Comparison of ENCODE assay signal across 9 cellular contexts in genomic region chr9:34992376-34992951, GRCh38. TPM values are rescaled to one million over a fixed set of nuclear protein-coding genes. Genes with fewer than 3 reads are reported as not detected.
DNase-seq lines count a peak whose midpoint lies in the region; ATAC-seq, FAIRE-seq and TF ChIP-seq lines count a peak whose summit lies in the region.
"Had no signal": no experiment of that assay in that cellular context is flagged by ENCODE, and none has a peak within 500 bp of the region (broad histone marks: within the 10 kb centered on the region; RNA-seq: fewer than 3 reads in every experiment).

No MANE protein-coding gene starts in this region.

- H4K20me1 ChIP-seq in BLaER1 treated with 17β-estradiol and CSF1 and Interleukin-3, amounts not matched to agents 10 nM and 100 nM: peaks cover 0 to 15% (median 0%) of the 10 kb centered on the region in 11 experiments; a peak in 4 of 22 replicates
- H4K20me1 ChIP-seq in HepG2 (ENCODE audit: insufficient read depth, low read length): no peaks in the 10 kb centered on the region

- H3K27ac Mint-ChIP-seq in MCF 10A (ENCODE audit: low read depth, unreplicated experiment): peak overlapping the region; percentile 72
- H3K27ac Mint-ChIP-seq in stimulated activated memory B cell treated with anti-CD40 and anti-IgM and Interleukin-4, amounts not matched to agents 10 μg/mL and 1 μg/mL and 100 μg/mL, for 72 hours: peak overlapping the region; percentile 63

- peak overlapping the region in 5 of 11 experiments; percentile 30 to 77 (median 65); a peak in 9 of 22 replicates for H3K9ac ChIP-seq in BLaER1 treated with 17β-estradiol and CSF1 and Interleukin-3, amounts not matched to agents 10 nM and 100 nM
- H3K9ac ChIP-seq in HepG2 (ENCODE audit: insufficient read depth, low read depth, low read length): no peak overlapping the region

- POLR2A ChIA-PET in MCF 10A (lab: Yijun Ruan, JAX): interaction anchor here (0.6 kb wide), 1 partner anchor 32 kb away, joined by 3 read pairs; no protein-coding TSS in a partner anchor
- POLR2A ChIA-PET in HepG2 (lab: Yijun Ruan, JAX): no interaction called here

- CTCF ChIA-PET in MCF 10A (lab: Yijun Ruan, JAX): interaction anchor here (0.5 to 7.5 kb wide), 6 partner anchors 23 to 354 kb away, joined by 3 to 76 read pairs (median 4); partner anchors contain the start of gene FANCG
- CTCF ChIA-PET in HepG2 (lab: Yijun Ruan, JAX; ENCODE audit: low intra/inter-chr PET ratio, low total read pairs): no interaction called here

- no peak overlapping the region for H2AFZ ChIP-seq in HepG2 (ENCODE audit: low read length)

- H3K27me3 Mint-ChIP-seq in MCF 10A (ENCODE audit: insufficient read depth, unreplicated experiment): no peaks in the 10 kb centered on the region
- H3K27me3 Mint-ChIP-seq in stimulated activated memory B cell treated with anti-CD40 and anti-IgM and Interleukin-4, amounts not matched to agents 10 μg/mL and 1 μg/mL and 100 μg/mL, for 72 hours: peaks cover 9% of the 10 kb centered on the region

- H3K4me1 ChIP-seq in BLaER1 treated with 17β-estradiol and CSF1 and Interleukin-3, amounts not matched to agents 10 nM and 100 nM: peaks cover 51 to 74% (median 68%) of the 10 kb centered on the region in 10 experiments
- peaks cover 37% of the 10 kb centered on the region for H3K4me1 ChIP-seq in HepG2 (ENCODE audit: insufficient read depth, low read length)

- TF ChIP-seq RAD21 in HepG2 (CRISPR knock-in tag; IDR thresholded peaks at IDR 0.05): no peak

- H3K27ac ChIP-seq in BLaER1 treated with 17β-estradiol and CSF1 and Interleukin-3, amounts not matched to agents 10 nM and 100 nM: peak overlapping the region in 10 of 11 experiments; percentile 1 to 93 (median 54); a peak in 15 of 22 replicates
- H3K27ac ChIP-seq in HepG2 (ENCODE audit: extremely low read length, insufficient read depth, low read length): no peak overlapping the region

- H3K4me3 ChIP-seq in BLaER1 treated with 17β-estradiol and CSF1 and Interleukin-3, amounts not matched to agents 10 nM and 100 nM: peak overlapping the region in 2 of 10 experiments; percentile 3 to 24; a peak in 3 of 20 replicates
- no peak overlapping the region for H3K4me3 ChIP-seq in HepG2 (replicated peaks in 1 of 3; ENCODE audit: insufficient read depth in 1 of 3, low read depth in 2 of 3, low read length in 3 of 3)

- no peaks in the 10 kb centered on the region for H3K27me3 ChIP-seq in BLaER1 treated with 17β-estradiol and CSF1 and Interleukin-3, amounts not matched to agents 10 nM and 100 nM
- no peaks in the 10 kb centered on the region; a peak in 1 of 5 replicates for H3K27me3 ChIP-seq in HepG2 (ENCODE audit: control insufficient read depth in 1 of 2, insufficient read depth in 2 of 2, low read length in 2 of 2)

- H3K9me3 ChIP-seq in BLaER1 treated with 17β-estradiol and CSF1 and Interleukin-3, amounts not matched to agents 10 nM and 100 nM (replicated peaks in 1 of 11): no peaks in the 10 kb centered on the region
- H3K9me3 ChIP-seq in HepG2 (ENCODE audit: low read length): no peaks in the 10 kb centered on the region

- 24% methylated on average over 6 of the region's 16 CpGs for WGBS in HepG2 (ENCODE audit: low lambda C conversion rate)

- in situ Hi-C loops in HepG2 (cut with HindIII; ENCODE audit: extremely low pct_ligation_motif_present, low pct_unique_long_range_greater_than_20kb): no loop called here

- no peak for TF ChIP-seq POLR2A in HepG2 (IDR thresholded peaks at IDR 0.05; ENCODE audit: insufficient read depth in 1 of 2, low read depth in 2 of 2, low read length in 2 of 2)

- ATAC-seq in HepG2: no peak
- no peak for ATAC-seq in stimulated activated memory B cell treated with anti-CD40 and anti-IgM and Interleukin-4, amounts not matched to agents 10 μg/mL and 1 μg/mL and 100 μg/mL, for 72 hours

- DNase-seq in RPMI7951 (ENCODE audit: low read depth): peak; percentile 91
- DNase-seq in MCF 10A (ENCODE audit: unreplicated experiment): peak; percentile 90
- peak; percentile 24 for DNase-seq in HepG2 (ENCODE audit: low spot score)
- DNase-seq in NCI-H524 treated with DMSO at 0.1 percent for 48 hours (lab: John Stamatoyannopoulos, UW): no peak
- no peak for DNase-seq in NCI-H2107 treated with DMSO at 0.1 percent for 48 hours (lab: John Stamatoyannopoulos, UW; ENCODE audit: unreplicated experiment)
- DNase-seq in NCI-H2196 treated with DMSO at 0.1 percent for 48 hours (lab: John Stamatoyannopoulos, UW; ENCODE audit: unreplicated experiment): no peak

- no peaks in the 10 kb centered on the region for H3K9me3 Mint-ChIP-seq in MCF 10A (ENCODE audit: unreplicated experiment)
- H3K9me3 Mint-ChIP-seq in stimulated activated memory B cell treated with anti-CD40 and anti-IgM and Interleukin-4, amounts not matched to agents 10 μg/mL and 1 μg/mL and 100 μg/mL, for 72 hours: no peaks in the 10 kb centered on the region

- intact Hi-C loops in MCF 10A (cut with micrococcal nuclease) (loop anchor here (1.0 to 10.0 kb wide), 2 partner anchors 62 to 111 kb away; partner anchors contain the start of gene STOML2), HepG2 (cut with micrococcal nuclease; ENCODE audit: unreplicated experiment) (no loop called here)

- peaks cover 45% of the 10 kb centered on the region for H3K4me1 Mint-ChIP-seq in MCF 10A (ENCODE audit: insufficient read depth, unreplicated experiment)
- peaks cover 59% of the 10 kb centered on the region for H3K4me1 Mint-ChIP-seq in stimulated activated memory B cell treated with anti-CD40 and anti-IgM and Interleukin-4, amounts not matched to agents 10 μg/mL and 1 μg/mL and 100 μg/mL, for 72 hours

- no peak overlapping the region for H3K4me3 Mint-ChIP-seq in MCF 10A (ENCODE audit: unreplicated experiment)
- H3K4me3 Mint-ChIP-seq in stimulated activated memory B cell treated with anti-CD40 and anti-IgM and Interleukin-4, amounts not matched to agents 10 μg/mL and 1 μg/mL and 100 μg/mL, for 72 hours: peak overlapping the region; percentile 15

- TF ChIP-seq CTCF in MCF 10A (IDR thresholded peaks at IDR 0.05; ENCODE audit: unreplicated experiment): no peak
- TF ChIP-seq CTCF in HepG2 (CRISPR knock-in tag; IDR thresholded peaks at IDR 0.05): no peak

- H3K79me2 ChIP-seq in HepG2 (ENCODE audit: insufficient read depth, low read length): no peaks in the 10 kb centered on the region

- no TSS peak for BruUV-seq in MCF 10A (replicated peaks; lab: Mats Ljungman, UMichigan)
- no TSS peak for BruUV-seq in HepG2 (replicated peaks; lab: Mats Ljungman, UMichigan)

- TF ChIP-seq EP300 in HepG2 (IDR thresholded peaks at IDR 0.05; ENCODE audit: low read depth in 2 of 2, low read length in 2 of 2) (no peak), HepG2 (CRISPR knock-in tag; IDR thresholded peaks at IDR 0.05; ENCODE audit: borderline replicate concordance) (no peak)

- FAIRE-seq in HepG2 (lab: Jason Lieb, UNC): no peak
- FAIRE-seq: frontal cortex had no signal

- H3K36me3 ChIP-seq in BLaER1 treated with 17β-estradiol and CSF1 and Interleukin-3, amounts not matched to agents 10 nM and 100 nM: peaks cover 11 to 31% (median 15%) of the 10 kb centered on the region in 11 experiments; a peak in 19 of 22 replicates
- H3K36me3 ChIP-seq in HepG2 (replicated peaks in 1 of 2; ENCODE audit: control insufficient read depth in 1 of 2, insufficient read depth in 2 of 2, low read length in 2 of 2): no peaks in the 10 kb centered on the region

- peaks cover 6% of the 10 kb centered on the region for H3K36me3 Mint-ChIP-seq in MCF 10A (ENCODE audit: insufficient read depth, unreplicated experiment)
- peaks cover 13% of the 10 kb centered on the region for H3K36me3 Mint-ChIP-seq in stimulated activated memory B cell treated with anti-CD40 and anti-IgM and Interleukin-4, amounts not matched to agents 10 μg/mL and 1 μg/mL and 100 μg/mL, for 72 hours

- H3K4me2 ChIP-seq in BLaER1 treated with 17β-estradiol and CSF1 and Interleukin-3, amounts not matched to agents 10 nM and 100 nM: peak overlapping the region in 10 of 11 experiments; percentile 2 to 98 (median 82); a peak in 19 of 22 replicates
- H3K4me2 ChIP-seq in HepG2 (ENCODE audit: low read depth, low read length): no peak overlapping the region

RNA-seq across cellular contexts. Expression of gene DNAJB5, which starts 2.9 kb away (rescaled TPM):
- total RNA-seq in RPMI7951 (2014; rRNA removed; shearing (Covaris generic)): 14.8 and 19.7 TPM in 2 replicates
- 2.2 and 2.9 TPM in 2 replicates for total RNA-seq in MCF 10A (2022)
- 0.69 and 0.90 TPM in 2 replicates for total RNA-seq in HepG2 (2016; rRNA removed; fragmentation: Illumina TruSeq; extraction: Trizol)
- total RNA-seq in HepG2 (2016; cell fraction: cytosol; rRNA removed; fragmentation: Illumina TruSeq; extraction: Trizol; ENCODE audit: low read depth): 0.20 and 0.26 TPM in 2 replicates
- total RNA-seq in HepG2 (2016; cell fraction: insoluble cytoplasmic fraction; rRNA removed; fragmentation: Illumina TruSeq; extraction: Trizol): 0.65 and 0.94 TPM in 2 replicates
- 0.68 and 0.96 TPM in 2 replicates for total RNA-seq in HepG2 (2016; cell fraction: membrane; rRNA removed; fragmentation: Illumina TruSeq; extraction: Trizol)
- 0.37 and 0.88 TPM in 2 replicates for total RNA-seq in HepG2 (2016; cell fraction: nucleus; rRNA removed; fragmentation: Illumina TruSeq; extraction: Trizol)
- 0.40 and 0.54 TPM in 2 replicates for polyA plus RNA-seq in HepG2 (2011; rRNA removed)
- polyA plus RNA-seq in HepG2 (2011; cell fraction: cytosol; rRNA removed): 0.50 and 0.63 TPM in 2 replicates
- 0.39 and 0.48 TPM in 2 replicates for polyA plus RNA-seq in HepG2 (2011; cell fraction: nucleus; rRNA removed)
- 1.2 and 1.3 TPM in 2 replicates for polyA plus RNA-seq in HepG2 (2012)
- polyA plus RNA-seq in HepG2 (2016; cell fraction: cytosol; fragmentation: Illumina TruSeq; extraction: Trizol; ENCODE audit: low read depth): 0.54 and 0.57 TPM in 2 replicates
- 1.7 and 1.9 TPM in 2 replicates for polyA plus RNA-seq in HepG2 (2016; cell fraction: insoluble cytoplasmic fraction; fragmentation: Illumina TruSeq; extraction: Trizol; ENCODE audit: low read depth)
- polyA plus RNA-seq in HepG2 (2016; cell fraction: membrane; fragmentation: Illumina TruSeq; extraction: Trizol; ENCODE audit: low read depth): 0.74 and 1.1 TPM in 2 replicates
- 1.3 and 1.4 TPM in 2 replicates for polyA plus RNA-seq in HepG2 (2016; cell fraction: nucleus; fragmentation: Illumina TruSeq; extraction: Trizol; ENCODE audit: insufficient read depth, low read depth)
- 0.22 and 2.4 TPM in 2 replicates for polyA minus RNA-seq in HepG2 (2011; rRNA and poly(A)+ RNA removed; ENCODE audit: low replicate concordance)
- polyA minus RNA-seq in HepG2 (2011; cell fraction: cytosol; rRNA and poly(A)+ RNA removed): not detected in 2 replicates
- polyA minus RNA-seq in HepG2 (2011; cell fraction: nucleus; rRNA and poly(A)+ RNA removed): 0.25 and 0.52 TPM in 2 replicates

RNA-seq across cellular contexts. Expression of gene PHF24, which starts 34.4 kb away (rescaled TPM):
- total RNA-seq in RPMI7951 (2014; rRNA removed; shearing (Covaris generic)): not detected in 2 replicates
- total RNA-seq in MCF 10A (2022): not detected in 2 replicates
- total RNA-seq in HepG2 (2016; rRNA removed; fragmentation: Illumina TruSeq; extraction: Trizol): not detected in 2 replicates
- total RNA-seq in HepG2 (2016; cell fraction: cytosol; rRNA removed; fragmentation: Illumina TruSeq; extraction: Trizol; ENCODE audit: low read depth): not detected in 2 replicates
- total RNA-seq in HepG2 (2016; cell fraction: insoluble cytoplasmic fraction; rRNA removed; fragmentation: Illumina TruSeq; extraction: Trizol): not detected in 2 replicates
- not detected in 2 replicates for total RNA-seq in HepG2 (2016; cell fraction: membrane; rRNA removed; fragmentation: Illumina TruSeq; extraction: Trizol)
- total RNA-seq in HepG2 (2016; cell fraction: nucleus; rRNA removed; fragmentation: Illumina TruSeq; extraction: Trizol): not detected in 2 replicates
- 0.05 TPM in 1 of 2 replicates, not detected in the other for polyA plus RNA-seq in HepG2 (2011; rRNA removed)
- polyA plus RNA-seq in HepG2 (2011; cell fraction: cytosol; rRNA removed): not detected in 2 replicates
- polyA plus RNA-seq in HepG2 (2011; cell fraction: nucleus; rRNA removed): not detected in 2 replicates
- polyA plus RNA-seq in HepG2 (2012): not detected in 2 replicates
- polyA plus RNA-seq in HepG2 (2016; cell fraction: cytosol; fragmentation: Illumina TruSeq; extraction: Trizol; ENCODE audit: low read depth): not detected in 2 replicates
- polyA plus RNA-seq in HepG2 (2016; cell fraction: insoluble cytoplasmic fraction; fragmentation: Illumina TruSeq; extraction: Trizol; ENCODE audit: low read depth): not detected in 2 replicates
- not detected in 2 replicates for polyA plus RNA-seq in HepG2 (2016; cell fraction: membrane; fragmentation: Illumina TruSeq; extraction: Trizol; ENCODE audit: low read depth)
- polyA plus RNA-seq in HepG2 (2016; cell fraction: nucleus; fragmentation: Illumina TruSeq; extraction: Trizol; ENCODE audit: insufficient read depth, low read depth): not detected in 2 replicates
- 0.10 TPM in 1 of 2 replicates, not detected in the other for polyA minus RNA-seq in HepG2 (2011; rRNA and poly(A)+ RNA removed; ENCODE audit: low replicate concordance)
- not detected in 2 replicates for polyA minus RNA-seq in HepG2 (2011; cell fraction: cytosol; rRNA and poly(A)+ RNA removed)
- not detected in 2 replicates for polyA minus RNA-seq in HepG2 (2011; cell fraction: nucleus; rRNA and poly(A)+ RNA removed)

Comparison
In these comparisons a context has a peak if more than half of its experiments do, and no peak if none do; other contexts are left out.
1. DNase-seq: peak in RPMI7951 (single experiment), MCF 10A (single experiment) and HepG2 (single experiment); none in NCI-H524 treated with DMSO at 0.1 percent for 48 hours (single experiment), NCI-H2107 treated with DMSO at 0.1 percent for 48 hours (single experiment) and NCI-H2196 treated with DMSO at 0.1 percent for 48 hours (single experiment).